Comparison of ENCODE assay signal across 8 cellular contexts in genomic region chr19:34733266-34733825, GRCh38. TPM values are rescaled to one million over a fixed set of nuclear protein-coding genes. Genes with fewer than 3 reads are reported as not detected.
A peak's percentile ranks its signal among the peaks of the same experiment; 100 is the strongest.
DNase-seq lines count a peak whose midpoint lies in the region; ATAC-seq and TF ChIP-seq lines count a peak whose summit lies in the region.

No MANE protein-coding gene starts in this region.

- peak overlapping the region; percentile 74 for H3K4me3 ChIP-seq in A673 (ENCODE audit: low read depth, low read length, poor library complexity, severe bottlenecking)

- H3K27me3 ChIP-seq in A673 (replicated peaks; ENCODE audit: insufficient read depth, low read depth, low read length, poor library complexity): no peaks in the 10 kb centered on the region

- H3K27me3 Mint-ChIP-seq in central memory CD8-positive, alpha-beta T cell: peaks cover 10% of the 10 kb centered on the region
- H3K27me3 Mint-ChIP-seq in memory B cell: peaks cover 3% of the 10 kb centered on the region

- ATAC-seq in HG02938 (IDR thresholded peaks at IDR 0.05; ENCODE audit: unreplicated experiment): peak; percentile 14
- ATAC-seq in central memory CD8-positive, alpha-beta T cell (replicated peaks; ENCODE audit: extremely low read depth, poor library complexity, severe bottlenecking): peak; percentile 11
- ATAC-seq in memory B cell (ENCODE audit: low read depth): peak; percentile 11

- no peaks in the 10 kb centered on the region for H3K4me1 ChIP-seq in A673 (ENCODE audit: insufficient read depth, low read length, poor library complexity, severe bottlenecking)

- POLR2A ChIA-PET in A673 (lab: Charles Lee; ENCODE audit: low non-redundant PET) (no interaction called here), GM10248 (lab: Yijun Ruan, JAX) (no interaction called here)

- H3K27ac ChIP-seq in A673 (ENCODE audit: low read depth, low read length, poor library complexity, severe bottlenecking): peak overlapping the region; percentile 91

- no peaks in the 10 kb centered on the region for H3K9me3 ChIP-seq in A673 (ENCODE audit: low read depth, low read length, poor library complexity, severe bottlenecking)

- TF ChIP-seq CTCF in A673 (conservative IDR thresholded peaks at IDR 0.05; ENCODE audit: low read depth, low read length) (no peak), GM10248 (IDR thresholded peaks at IDR 0.05; ENCODE audit: control extremely low read depth, extremely low read depth, low read depth, missing control alignments) (no peak)

- no peaks in the 10 kb centered on the region for H3K36me3 ChIP-seq in A673 (ENCODE audit: insufficient read depth, low read length, poor library complexity, severe bottlenecking)

- H3K4me3 Mint-ChIP-seq in central memory CD8-positive, alpha-beta T cell: peak overlapping the region; percentile 88
- peak overlapping the region; percentile 97 for H3K4me3 Mint-ChIP-seq in memory B cell

- peak overlapping the region; percentile 89 for H3K27ac Mint-ChIP-seq in central memory CD8-positive, alpha-beta T cell (ENCODE audit: low read depth)
- H3K27ac Mint-ChIP-seq in memory B cell: peak overlapping the region; percentile 93

- H3K9me3 Mint-ChIP-seq in central memory CD8-positive, alpha-beta T cell: peaks cover 7% of the 10 kb centered on the region
- peaks cover 6% of the 10 kb centered on the region for H3K9me3 Mint-ChIP-seq in memory B cell

- DNase-seq in A673 (ENCODE audit: low spot score): peak; percentile 82
- DNase-seq in GM10248 (ENCODE audit: extremely low spot score): peak; percentile 43
- DNase-seq in NOMO-1 treated with DMSO at 0.1 percent for 48 hours (lab: John Stamatoyannopoulos, UW; ENCODE audit: unreplicated experiment): peak; percentile 72
- DNase-seq in central memory CD8-positive, alpha-beta T cell (ENCODE audit: low spot score in 2 of 2): no peak
- DNase-seq in memory B cell (ENCODE audit: low spot score in 2 of 2): no peak
- DNase-seq in ureter (ENCODE audit: low spot score): peak; percentile 72
- DNase-seq in activated CD4-positive, alpha-beta T cell treated with anti-CD3 and anti-CD28 coated beads, Interleukin-2, amount 50 U/mL, for 48 hours: no peak

- CTCF ChIA-PET in A673 (lab: Charles Lee) (interaction anchor here (0.5 kb wide), 1 partner anchor 629 kb away, joined by 5 read pairs; no protein-coding TSS in a partner anchor), GM10248 (lab: Yijun Ruan, JAX) (interaction anchor here (1.3 to 2.0 kb wide), 2 partner anchors 15 to 38 kb away, joined by 3 to 6 read pairs; no protein-coding TSS in a partner anchor)

- BruUV-seq in A673 (replicated peaks; lab: Mats Ljungman, UMichigan): TSS peak; percentile 64

- intact Hi-C loops in A673 (cut with micrococcal nuclease; ENCODE audit: unreplicated experiment): no loop called here

- peaks cover 16% of the 10 kb centered on the region for H3K36me3 Mint-ChIP-seq in central memory CD8-positive, alpha-beta T cell (ENCODE audit: insufficient read depth)
- peaks cover 14% of the 10 kb centered on the region for H3K36me3 Mint-ChIP-seq in memory B cell

- H3K4me1 Mint-ChIP-seq in central memory CD8-positive, alpha-beta T cell: peaks cover 23% of the 10 kb centered on the region
- peaks cover 16% of the 10 kb centered on the region for H3K4me1 Mint-ChIP-seq in memory B cell

RNA-seq across cellular contexts. Expression of gene ZNF181, which starts 0.7 kb away (rescaled TPM):
- 6.7 and 8.2 TPM in 2 replicates for total RNA-seq in A673 (2021)
- 12.2 TPM for total RNA-seq in ureter

RNA-seq across cellular contexts. Expression of gene ZNF599, which starts 39.7 kb away (rescaled TPM):
- total RNA-seq in A673 (2021): 6.0 and 8.0 TPM in 2 replicates
- 7.3 TPM for total RNA-seq in ureter

RNA-seq across cellular contexts. Expression of gene ZNF302, which starts 55.9 kb away (rescaled TPM):
- 24.1 and 27.7 TPM in 2 replicates for total RNA-seq in A673 (2021)
- 41.1 TPM for total RNA-seq in ureter

RNA-seq across cellular contexts. Expression of gene SCGB2B2, which starts 56.4 kb away (rescaled TPM):
- total RNA-seq in A673 (2021) (0.24 and 0.28 TPM in 2 replicates), ureter (3.4 TPM)

Comparison
In these comparisons a context has a peak if more than half of its experiments do, and no peak if none do; other contexts are left out.
1. DNase-seq: peak in A673 (single experiment), GM10248 (single experiment), NOMO-1 treated with DMSO at 0.1 percent for 48 hours (single experiment) and ureter (single experiment); none in central memory CD8-positive, alpha-beta T cell (0 of 2), memory B cell (0 of 2) and activated CD4-positive, alpha-beta T cell treated with anti-CD3 and anti-CD28 coated beads, Interleukin-2, amount 50 U/mL, for 48 hours (0 of 2).
2. Peak in every context shown above with its lines, with median percentiles within 50 percentile points of each other: ATAC-seq.